Comparison of ENCODE assay signal across 24 cellular contexts in the genomic region with DNA sequence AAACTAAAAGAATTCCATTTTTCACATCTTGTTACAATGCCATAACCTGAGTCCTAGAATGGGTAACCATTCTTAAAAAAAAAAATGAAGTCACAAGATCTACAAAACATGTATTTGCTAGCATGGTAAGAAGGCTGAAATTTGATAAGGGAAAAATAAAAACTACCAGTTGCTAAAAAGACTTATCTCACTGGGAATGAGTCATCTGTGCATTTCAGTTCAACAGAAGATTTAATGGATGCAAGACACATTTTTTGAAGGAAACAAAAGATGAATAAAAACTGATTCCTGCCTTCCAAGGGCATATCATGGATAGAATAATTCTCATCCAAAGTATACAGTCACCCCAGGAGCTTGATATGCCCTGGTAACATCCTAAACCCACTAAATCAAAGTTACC. TPM values are rescaled to one million over a fixed set of nuclear protein-coding genes. Genes with fewer than 3 reads are reported as not detected.
DNase-seq lines count a peak whose midpoint lies in the region; ATAC-seq, FAIRE-seq and TF ChIP-seq lines count a peak whose summit lies in the region.
"Had no signal": no experiment of that assay in that cellular context is flagged by ENCODE, and none has a peak within 500 bp of the region (broad histone marks: within the 10 kb centered on the region; RNA-seq: fewer than 3 reads in every experiment).

No MANE protein-coding gene starts in this region.

- H3K4me2 ChIP-seq in Karpas-422 (ENCODE audit: low read depth, low read length, poor library complexity, severe bottlenecking) = peak overlapping the region; percentile 24
- no peak overlapping the region for H3K4me2 ChIP-seq in astrocyte (ENCODE audit: low read length)
- no peak overlapping the region for H3K4me2 ChIP-seq in mesendoderm (ENCODE audit: low read length)

- TF ChIP-seq CTCF in astrocyte (IDR thresholded peaks at IDR 0.05; ENCODE audit: insufficient read depth, low read depth, low read length) = no peak
- no peak for TF ChIP-seq CTCF in foreskin fibroblast (IDR thresholded peaks at IDR 0.05; ENCODE audit: low read depth, low read length)
- TF ChIP-seq CTCF in lower lobe of right lung (IDR thresholded peaks at IDR 0.05) = no peak

- intact Hi-C loops in CD4-positive, alpha-beta memory T cell (cut with micrococcal nuclease) = loop anchor here (5.0 kb wide), 1 partner anchor 33 kb away; no protein-coding TSS in a partner anchor
- intact Hi-C loops in lower lobe of right lung (cut with DNase I) = no loop called here

- H3K9me3 ChIP-seq in CD4-positive, alpha-beta memory T cell (ENCODE audit: control insufficient read depth in 1 of 2, low read length in 2 of 2) = no peaks in the 10 kb centered on the region
- H3K9me3 ChIP-seq in Karpas-422 (ENCODE audit: low read length) (no peaks in the 10 kb centered on the region), astrocyte (ENCODE audit: insufficient read depth, low read depth, low read length) (no peaks in the 10 kb centered on the region), lower lobe of right lung (no peaks in the 10 kb centered on the region)
- H3K9me3 ChIP-seq: Peyer's patch, prostate gland, thyroid gland had no signal

- peak overlapping the region in 6 of 7 donors; percentile 30 to 64 (median 52) for H3K27ac Mint-ChIP-seq in CD4-positive, alpha-beta memory T cell
- no peak overlapping the region for H3K27ac Mint-ChIP-seq in astrocyte (ENCODE audit: unreplicated experiment)
- H3K27ac Mint-ChIP-seq in stimulated activated naive CD8-positive, alpha-beta T cell treated with anti-CD3 and anti-CD28 coated beads, Interleukin-15, amount 100 ng/mL, for 72 hours = no peak overlapping the region
- H3K27ac Mint-ChIP-seq: H9; T-helper 2 cell treated with Interferon-gamma antibody and Interleukin-4, amounts not matched to agents 5 μg/mL and 100 μg/mL, for 36 hours had no signal

- H3K4ac ChIP-seq in mesendoderm (ENCODE audit: low read depth, low read length) = no peak overlapping the region

- peaks cover 6% of the 10 kb centered on the region for H3K4me1 ChIP-seq in CD4-positive, alpha-beta memory T cell (ENCODE audit: insufficient read depth, low read length)
- H3K4me1 ChIP-seq in Karpas-422 (ENCODE audit: low read length) = peaks cover 13% of the 10 kb centered on the region
- no peaks in the 10 kb centered on the region for H3K4me1 ChIP-seq in astrocyte (ENCODE audit: insufficient read depth, low read length)
- H3K4me1 ChIP-seq in lower lobe of right lung = no peaks in the 10 kb centered on the region
- H3K4me1 ChIP-seq in mesendoderm (ENCODE audit: control insufficient read depth, low read depth, low read length) = no peaks in the 10 kb centered on the region
- H3K4me1 ChIP-seq: Peyer's patch, prostate gland, thyroid gland had no signal

- H2BK5ac ChIP-seq in mesendoderm (ENCODE audit: low read length) = no peak overlapping the region

- H3K18ac ChIP-seq in mesendoderm (ENCODE audit: low read length) = no peak overlapping the region

- no peaks in the 10 kb centered on the region for H3K9me3 Mint-ChIP-seq in CD4-positive, alpha-beta memory T cell
- H3K9me3 Mint-ChIP-seq in astrocyte (ENCODE audit: unreplicated experiment) = no peaks in the 10 kb centered on the region
- H3K9me3 Mint-ChIP-seq in stimulated activated naive CD8-positive, alpha-beta T cell treated with anti-CD3 and anti-CD28 coated beads, Interleukin-15, amount 100 ng/mL, for 72 hours = no peaks in the 10 kb centered on the region
- H3K9me3 Mint-ChIP-seq: H9; neural crest cell; T-helper 2 cell treated with Interferon-gamma antibody and Interleukin-4, amounts not matched to agents 5 μg/mL and 100 μg/mL, for 36 hours had no signal

- no peaks in the 10 kb centered on the region for H3K27me3 Mint-ChIP-seq in CD4-positive, alpha-beta memory T cell
- H3K27me3 Mint-ChIP-seq in astrocyte (ENCODE audit: low read depth, unreplicated experiment) = no peaks in the 10 kb centered on the region
- H3K27me3 Mint-ChIP-seq in stimulated activated naive CD8-positive, alpha-beta T cell treated with anti-CD3 and anti-CD28 coated beads, Interleukin-15, amount 100 ng/mL, for 72 hours = no peaks in the 10 kb centered on the region

- no peak overlapping the region for H4K8ac ChIP-seq in mesendoderm (ENCODE audit: low read depth, low read length)

- H3K9me2 ChIP-seq in Karpas-422 (replicated peaks; ENCODE audit: insufficient read depth, low read length) = no peaks in the 10 kb centered on the region

- peaks cover 39% of the 10 kb centered on the region for H3K36me3 ChIP-seq in CD4-positive, alpha-beta memory T cell (ENCODE audit: insufficient read depth, low read length)
- H3K36me3 ChIP-seq in Karpas-422 (ENCODE audit: insufficient read depth, low read length) (peaks cover 23% of the 10 kb centered on the region; the same call in 1 of the 2 replicates), astrocyte (ENCODE audit: insufficient read depth, low read length) (peaks cover 5% of the 10 kb centered on the region), lower lobe of right lung (peaks cover 41% of the 10 kb centered on the region), mesendoderm (ENCODE audit: control insufficient read depth, insufficient read depth, low read length) (no peaks in the 10 kb centered on the region)
- H3K36me3 ChIP-seq: prostate gland had no signal

- H2BK120ac ChIP-seq in mesendoderm (ENCODE audit: low read depth, low read length) = no peak overlapping the region

- H3K9ac ChIP-seq in Karpas-422 (ENCODE audit: low read length) (no peak overlapping the region), astrocyte (ENCODE audit: low read length) (no peak overlapping the region), mesendoderm (ENCODE audit: low read length) (no peak overlapping the region)

- POLR2A ChIA-PET in CD4-positive, alpha-beta memory T cell (lab: Charles Lee; ENCODE audit: partially characterized antibody) = interaction anchor here (0.6 kb wide), 1 partner anchor 33 kb away, joined by 3 read pairs; no protein-coding TSS in a partner anchor

- H2AK5ac ChIP-seq in mesendoderm (ENCODE audit: low read length) = no peak overlapping the region

- peak; percentile 13 for FAIRE-seq in astrocyte (lab: Jason Lieb, UNC)
- FAIRE-seq: GM12892 had no signal

- H2AFZ ChIP-seq in Karpas-422 (ENCODE audit: low read length) (no peak overlapping the region), astrocyte (ENCODE audit: low read depth, low read length) (no peak overlapping the region)

- H2BK15ac ChIP-seq in mesendoderm (replicated peaks; ENCODE audit: low read depth) = no peak overlapping the region

- H3K4me3 ChIP-seq in CD4-positive, alpha-beta memory T cell (ENCODE audit: low read length in 2 of 2) = no peak overlapping the region
- H3K4me3 ChIP-seq in Karpas-422 (ENCODE audit: low read length) = no peak overlapping the region
- no peak overlapping the region for H3K4me3 ChIP-seq in astrocyte (ENCODE audit: insufficient read depth, low read depth, low read length)
- H3K4me3 ChIP-seq in foreskin fibroblast (ENCODE audit: low read depth in 1 of 2, low read length in 2 of 2) = no peak overlapping the region
- no peak overlapping the region for H3K4me3 ChIP-seq in lower lobe of right lung
- H3K4me3 ChIP-seq in mesendoderm (ENCODE audit: low read length) = no peak overlapping the region
- H3K4me3 ChIP-seq: Peyer's patch, prostate gland, thyroid gland had no signal

- no peak for ATAC-seq in lower lobe of right lung
- no peak for ATAC-seq in stimulated activated naive CD8-positive, alpha-beta T cell treated with anti-CD3 and anti-CD28 coated beads, Interleukin-15, amount 100 ng/mL, for 72 hours
- ATAC-seq: left colon had no signal

- H3K27me3 ChIP-seq in CD4-positive, alpha-beta memory T cell (ENCODE audit: insufficient read depth, low read length) = no peaks in the 10 kb centered on the region
- H3K27me3 ChIP-seq in Karpas-422 (ENCODE audit: low read length) = no peaks in the 10 kb centered on the region
- H3K27me3 ChIP-seq in astrocyte (ENCODE audit: insufficient read depth, low read length) = no peaks in the 10 kb centered on the region
- H3K27me3 ChIP-seq in lower lobe of right lung (ENCODE audit: low read depth) = no peaks in the 10 kb centered on the region
- H3K27me3 ChIP-seq in mesendoderm (ENCODE audit: insufficient read depth, low read length, poor library complexity) = no peaks in the 10 kb centered on the region
- H3K27me3 ChIP-seq: Peyer's patch, thyroid gland had no signal

- no peaks in the 10 kb centered on the region for H3K79me1 ChIP-seq in mesendoderm (ENCODE audit: low read length)

- H3K27ac ChIP-seq in CD4-positive, alpha-beta memory T cell (ENCODE audit: low read depth, low read length) = no peak overlapping the region
- H3K27ac ChIP-seq in Karpas-422 (ENCODE audit: low read length) (peak overlapping the region; percentile 8; the same call in 1 of the 2 replicates), astrocyte (ENCODE audit: low read depth, low read length) (no peak overlapping the region), lower lobe of right lung (no peak overlapping the region), mesendoderm (ENCODE audit: low read depth, low read length) (no peak overlapping the region)
- H3K27ac ChIP-seq: Peyer's patch, prostate gland, thyroid gland, WERI-Rb-1 had no signal

- H3K56ac ChIP-seq in mesendoderm (ENCODE audit: low read length) = no peak overlapping the region

- H3K36me3 Mint-ChIP-seq in CD4-positive, alpha-beta memory T cell = peaks cover 75 to 96% of the 10 kb centered on the region in 2 donors
- H3K36me3 Mint-ChIP-seq in astrocyte (ENCODE audit: low read depth, unreplicated experiment) = peaks cover 22% of the 10 kb centered on the region

- H4K5ac ChIP-seq in mesendoderm (ENCODE audit: low read length) = no peak overlapping the region

- H3K79me2 ChIP-seq in Karpas-422 (ENCODE audit: low read length) (peaks cover 25% of the 10 kb centered on the region), astrocyte (ENCODE audit: insufficient read depth, low read length) (no peaks in the 10 kb centered on the region), mesendoderm (ENCODE audit: control insufficient read depth, insufficient read depth, low read length) (no peaks in the 10 kb centered on the region)

- no peak overlapping the region for H3K4me3 Mint-ChIP-seq in CD4-positive, alpha-beta memory T cell
- no peak overlapping the region for H3K4me3 Mint-ChIP-seq in astrocyte (ENCODE audit: unreplicated experiment)
- no peak overlapping the region for H3K4me3 Mint-ChIP-seq in stimulated activated naive CD8-positive, alpha-beta T cell treated with anti-CD3 and anti-CD28 coated beads, Interleukin-15, amount 100 ng/mL, for 72 hours
- H3K4me3 Mint-ChIP-seq: H9; neural crest cell; T-helper 2 cell treated with Interferon-gamma antibody and Interleukin-4, amounts not matched to agents 5 μg/mL and 100 μg/mL, for 36 hours had no signal

- H3K23ac ChIP-seq in mesendoderm (ENCODE audit: low read length) = no peak overlapping the region

- H4K20me1 ChIP-seq in Karpas-422 (ENCODE audit: insufficient read depth, low read depth, low read length) (no peaks in the 10 kb centered on the region), astrocyte (ENCODE audit: insufficient read depth, low read length) (no peaks in the 10 kb centered on the region)

- peaks cover 26 to 45% (median 35%) of the 10 kb centered on the region in 4 donors for H3K4me1 Mint-ChIP-seq in CD4-positive, alpha-beta memory T cell
- peaks cover 5% of the 10 kb centered on the region for H3K4me1 Mint-ChIP-seq in astrocyte (ENCODE audit: low read depth, unreplicated experiment)
- H3K4me1 Mint-ChIP-seq in stimulated activated naive CD8-positive, alpha-beta T cell treated with anti-CD3 and anti-CD28 coated beads, Interleukin-15, amount 100 ng/mL, for 72 hours = peaks cover 46% of the 10 kb centered on the region
- H3K4me1 Mint-ChIP-seq: neural crest cell had no signal

- DNase-seq in CD4-positive, alpha-beta memory T cell = no peak
- no peak for DNase-seq in Karpas-422
- peak; percentile 13 for DNase-seq in astrocyte (ENCODE audit: low read depth)
- DNase-seq in foreskin fibroblast = peak; percentile 24 to 58
- no peak for DNase-seq in lower lobe of right lung
- no peak for DNase-seq in stimulated activated naive CD8-positive, alpha-beta T cell treated with anti-CD3 and anti-CD28 coated beads, Interleukin-15, amount 100 ng/mL, for 72 hours
- DNase-seq in mesendoderm = no peak
- DNase-seq in stimulated activated CD4-positive, alpha-beta T cell treated with anti-CD3 and anti-CD28 coated beads, Interleukin-4, amount 100 ng/mL, for 24 hours = no peak
- DNase-seq: activated CD4-positive, alpha-beta T cell treated with anti-CD3 and anti-CD28 coated beads, Interleukin-2, amount 50 U/mL, for 4 hours; caudate nucleus; H9; left colon; midbrain; NCI-H1048; NK-92 treated with Interleukin-12 subunit alpha and Interleukin-12 subunit beta, amount 100 ng/mL, for 24 hours; Peyer's patch; stimulated activated CD4-positive, alpha-beta T cell treated with anti-CD3 and anti-CD28 coated beads, Interleukin-1b, Interleukin-23, amount 100 ng/mL, for 48 hours; stimulated activated naive CD4-positive, alpha-beta T cell; thyroid gland; WERI-Rb-1 had no signal

- CTCF ChIA-PET in CD4-positive, alpha-beta memory T cell (lab: Charles Lee; ENCODE audit: partially characterized antibody) = no interaction called here

RNA-seq across cellular contexts. Expression of a gene that starts 47.2 kb away (rescaled TPM):
- 10 to 100 TPM; 42.6 to 46.5 TPM for total RNA-seq in CD4-positive, alpha-beta memory T cell
- polyA plus RNA-seq in CD4-positive, alpha-beta memory T cell = 10 to 100 TPM in 1 of 2 donors, 1 to 10 TPM in 1; 9.3 to 22.3 TPM
- 7.4 and 10.2 TPM in 2 replicates for total RNA-seq in Karpas-422 (2014; rRNA removed; shearing (Covaris generic); ENCODE audit: low replicate concordance)
- total RNA-seq in astrocyte (29.5 and 31.7 TPM in 2 replicates), lower lobe of right lung (9.2 TPM)
- 7.0 TPM for polyA plus RNA-seq in mesendoderm (2013, experiment 1 of 2)
- polyA plus RNA-seq in mesendoderm (2013, experiment 2 of 2) = 7.5 TPM

RNA-seq across cellular contexts. Expression of a gene that starts 47.3 kb away (rescaled TPM):
- total RNA-seq in CD4-positive, alpha-beta memory T cell = 1 to 10 TPM; 2.3 to 2.4 TPM
- polyA plus RNA-seq in CD4-positive, alpha-beta memory T cell = 1 to 10 TPM; 2.9 to 3.5 TPM
- total RNA-seq in Karpas-422 (2014; rRNA removed; shearing (Covaris generic); ENCODE audit: low replicate concordance) = 29.1 and 46.5 TPM in 2 replicates
- total RNA-seq in astrocyte (59.3 and 65.2 TPM in 2 replicates), lower lobe of right lung (13.8 TPM)
- 92.6 TPM for polyA plus RNA-seq in mesendoderm (2013, experiment 1 of 2)
- 94.6 TPM for polyA plus RNA-seq in mesendoderm (2013, experiment 2 of 2)

RNA-seq across cellular contexts. Expression of a gene that starts 49.9 kb away (rescaled TPM):
- 1 to 10 TPM; 6.1 to 7.4 TPM for total RNA-seq in CD4-positive, alpha-beta memory T cell
- 1 to 10 TPM; 4.9 to 9.8 TPM for polyA plus RNA-seq in CD4-positive, alpha-beta memory T cell
- 5.1 and 7.0 TPM in 2 replicates for total RNA-seq in Karpas-422 (2014; rRNA removed; shearing (Covaris generic); ENCODE audit: low replicate concordance)
- 2.4 and 2.7 TPM in 2 replicates for total RNA-seq in astrocyte
- 3.4 TPM for total RNA-seq in lower lobe of right lung
- 3.6 TPM for polyA plus RNA-seq in mesendoderm (2013, experiment 1 of 2)
- polyA plus RNA-seq in mesendoderm (2013, experiment 2 of 2) = 3.9 TPM

RNA-seq across cellular contexts. Expression of a gene that starts 49.9 kb away (rescaled TPM):
- 10 to 100 TPM; 20.9 TPM for total RNA-seq in CD4-positive, alpha-beta memory T cell
- polyA plus RNA-seq in CD4-positive, alpha-beta memory T cell = 10 to 100 TPM; 16.4 to 21.4 TPM
- 31.5 and 51.3 TPM in 2 replicates for total RNA-seq in Karpas-422 (2014; rRNA removed; shearing (Covaris generic); ENCODE audit: low replicate concordance)
- 14.7 and 16.3 TPM in 2 replicates for total RNA-seq in astrocyte
- 21.5 TPM for total RNA-seq in lower lobe of right lung
- 11.6 TPM for polyA plus RNA-seq in mesendoderm (2013, experiment 1 of 2)
- 11.7 TPM for polyA plus RNA-seq in mesendoderm (2013, experiment 2 of 2)

RNA-seq across cellular contexts. Expression of a gene that starts 50.6 kb away (rescaled TPM):
- total RNA-seq in CD4-positive, alpha-beta memory T cell = 10 to 100 TPM; 22.3 to 25.4 TPM
- polyA plus RNA-seq in CD4-positive, alpha-beta memory T cell = 10 to 100 TPM; 10.2 to 12.1 TPM
- total RNA-seq in Karpas-422 (2014; rRNA removed; shearing (Covaris generic); ENCODE audit: low replicate concordance) = 32.1 and 44.1 TPM in 2 replicates
- total RNA-seq in astrocyte = 14.6 and 16.8 TPM in 2 replicates
- 15.8 TPM for total RNA-seq in lower lobe of right lung
- 5.4 TPM for polyA plus RNA-seq in mesendoderm (2013, experiment 1 of 2)
- polyA plus RNA-seq in mesendoderm (2013, experiment 2 of 2) = 5.0 TPM

Comparison
In these comparisons a context has a peak if more than half of its experiments do, and no peak if none do; other contexts are left out.
1. DNase-seq: peak in astrocyte (single experiment) and foreskin fibroblast (2 of 2); none in CD4-positive, alpha-beta memory T cell (0 of 5), Karpas-422 (single experiment), lower lobe of right lung (single experiment), stimulated activated naive CD8-positive, alpha-beta T cell treated with anti-CD3 and anti-CD28 coated beads, Interleukin-15, amount 100 ng/mL, for 72 hours (0 of 2), mesendoderm (single experiment) and stimulated activated CD4-positive, alpha-beta T cell treated with anti-CD3 and anti-CD28 coated beads, Interleukin-4, amount 100 ng/mL, for 24 hours (single experiment).
2. H3K27ac Mint-ChIP-seq: peak in CD4-positive, alpha-beta memory T cell (6 of 7); none in astrocyte (single experiment) and stimulated activated naive CD8-positive, alpha-beta T cell treated with anti-CD3 and anti-CD28 coated beads, Interleukin-15, amount 100 ng/mL, for 72 hours (0 of 2).